39 cellular contexts compared by ENCODE assay signal in genomic region chr3:55807210-55807609, GRCh38.
"Had no signal": no experiment of that assay in that cellular context is flagged by ENCODE, and none has a peak within 500 bp of the region (broad histone marks: within the 10 kb centered on the region; RNA-seq: fewer than 3 reads in every experiment).

No MANE protein-coding gene starts in this region.

- H2AFZ ChIP-seq: PC-9 had no signal

- H3K4me1 Mint-ChIP-seq: activated CD4-positive, alpha-beta T cell treated with anti-CD3 and anti-CD28 coated beads, Interleukin-2, amount 10 ng/mL, durations not matched to agents 24 days and 14 days; activated naive CD4-positive, alpha-beta T cell treated with anti-CD3 and anti-CD28 coated beads, Interleukin-2, amount 50 U/mL, for 24 hours; activated naive CD8-positive, alpha-beta T cell treated with anti-CD3 and anti-CD28 coated beads, Interleukin-2, amount 10 ng/mL, durations not matched to agents 7 days and 5 days; activated T-helper 17 cell treated with anti-CD3 and anti-CD28 coated beads, Interleukin-2, amount 50 U/mL, for 72 hours; brain had no signal

- H3K27ac Mint-ChIP-seq: activated CD4-positive, alpha-beta T cell treated with anti-CD3 and anti-CD28 coated beads, Interleukin-2, amount 10 ng/mL, durations not matched to agents 24 days and 14 days; activated CD8-positive, alpha-beta T cell treated with anti-CD3 and anti-CD28 coated beads for 36 hours; activated naive CD4-positive, alpha-beta T cell treated with anti-CD3 and anti-CD28 coated beads, Interleukin-2, amount 50 U/mL, for 24 hours; activated naive CD8-positive, alpha-beta T cell treated with anti-CD3 and anti-CD28 coated beads, Interleukin-2, amount 10 ng/mL, durations not matched to agents 7 days and 5 days; activated T-cell treated with anti-CD3 and anti-CD28 coated beads, Interleukin-2, amount 50 U/mL, for 72 hours; activated T-helper 17 cell treated with anti-CD3 and anti-CD28 coated beads, Interleukin-2, amount 50 U/mL, for 72 hours; brain had no signal

- H3K36me3 ChIP-seq: MG63, SJSA1 had no signal

- H3K4me3 Mint-ChIP-seq: activated CD4-positive, alpha-beta T cell treated with anti-CD3 and anti-CD28 coated beads, Interleukin-2, amount 10 ng/mL, durations not matched to agents 24 days and 14 days; activated CD8-positive, alpha-beta T cell treated with anti-CD3 and anti-CD28 coated beads for 36 hours; activated naive CD4-positive, alpha-beta T cell treated with anti-CD3 and anti-CD28 coated beads, Interleukin-2, amount 50 U/mL, for 24 hours; activated naive CD8-positive, alpha-beta T cell treated with anti-CD3 and anti-CD28 coated beads, Interleukin-2, amount 10 ng/mL, durations not matched to agents 7 days and 5 days; activated T-cell treated with anti-CD3 and anti-CD28 coated beads, Interleukin-2, amount 50 U/mL, for 72 hours; activated T-helper 17 cell treated with anti-CD3 and anti-CD28 coated beads, Interleukin-2, amount 50 U/mL, for 72 hours; brain had no signal

- H3K9ac ChIP-seq: SK-N-SH had no signal

- H3K27ac ChIP-seq: PC-9, RWPE1, SJSA1 had no signal

- FAIRE-seq: bronchial epithelial cell, RCC 7860 had no signal

- H3K9me3 ChIP-seq: MG63, SK-N-SH had no signal

- H3K4me2 ChIP-seq: PC-9, SK-N-SH had no signal

- H3K27me3 Mint-ChIP-seq: activated CD4-positive, alpha-beta T cell treated with anti-CD3 and anti-CD28 coated beads, Interleukin-2, amount 10 ng/mL, durations not matched to agents 24 days and 14 days; activated CD8-positive, alpha-beta T cell treated with anti-CD3 and anti-CD28 coated beads for 36 hours; activated naive CD4-positive, alpha-beta T cell treated with anti-CD3 and anti-CD28 coated beads, Interleukin-2, amount 50 U/mL, for 24 hours; activated naive CD8-positive, alpha-beta T cell treated with anti-CD3 and anti-CD28 coated beads, Interleukin-2, amount 10 ng/mL, durations not matched to agents 7 days and 5 days had no signal

- H3K36me3 Mint-ChIP-seq: activated naive CD4-positive, alpha-beta T cell treated with anti-CD3 and anti-CD28 coated beads, Interleukin-2, amount 50 U/mL, for 24 hours; activated naive CD8-positive, alpha-beta T cell treated with anti-CD3 and anti-CD28 coated beads, Interleukin-2, amount 10 ng/mL, durations not matched to agents 7 days and 5 days; brain had no signal

- H3K4me3 ChIP-seq: MG63, PC-9, SJSA1 had no signal

- DNase-seq: activated CD4-positive, alpha-beta T cell treated with anti-CD3 and anti-CD28 coated beads, Interleukin-2, amount 10 ng/mL, durations not matched to agents 24 days and 14 days; activated CD4-positive, alpha-beta T cell treated with anti-CD3 and anti-CD28 coated beads, Interleukin-2, amount 50 U/mL, for 4 hours; activated CD8-positive, alpha-beta T cell treated with anti-CD3 and anti-CD28 coated beads for 36 hours; activated effector memory CD4-positive, alpha-beta T cell treated with anti-CD3 and anti-CD28 coated beads, Interleukin-2, amount 50 U/mL, for 16 hours; activated naive CD4-positive, alpha-beta T cell; activated naive CD8-positive, alpha-beta T cell treated with anti-CD3 and anti-CD28 coated beads, Interleukin-2, amount 10 ng/mL, durations not matched to agents 7 days and 5 days; activated T-cell treated with anti-CD3 and anti-CD28 coated beads, Interleukin-2, amount 50 U/mL, for 1 hour; activated T-cell treated with anti-CD3 and anti-CD28 coated beads, Interleukin-2, amount 50 U/mL, for 72 hours; anterior cingulate cortex; caudate nucleus; cerebellar nuclear complex; cortex of kidney; Kasumi-1; KBM-7; MG63; NCI-H1092; NCI-H1436 treated with DMSO at 0.1 percent for 48 hours; NCI-H187; NCI-H2029 treated with DMSO at 0.1 percent for 48 hours; NCI-H2107; NCI-H2171; NCI-H510A; NCI-H526; NCI-H748 treated with DMSO at 0.1 percent for 48 hours; NK-92 treated with Interleukin-12 subunit alpha and Interleukin-12 subunit beta, amount 100 ng/mL, for 24 hours; PC-9; SK-N-SH; SW 1271; T-helper 1 cell; T-helper 2 cell; T-helper 9 cell had no signal

- H3K9me3 Mint-ChIP-seq: activated CD4-positive, alpha-beta T cell treated with anti-CD3 and anti-CD28 coated beads, Interleukin-2, amount 10 ng/mL, durations not matched to agents 24 days and 14 days; activated CD8-positive, alpha-beta T cell treated with anti-CD3 and anti-CD28 coated beads for 36 hours; activated naive CD8-positive, alpha-beta T cell treated with anti-CD3 and anti-CD28 coated beads, Interleukin-2, amount 10 ng/mL, durations not matched to agents 7 days and 5 days; activated T-cell treated with anti-CD3 and anti-CD28 coated beads, Interleukin-2, amount 50 U/mL, for 72 hours; activated T-helper 17 cell treated with anti-CD3 and anti-CD28 coated beads, Interleukin-2, amount 50 U/mL, for 72 hours; brain had no signal

- H3K27me3 ChIP-seq: MG63, SJSA1 had no signal

- ATAC-seq: activated CD8-positive, alpha-beta T cell treated with anti-CD3 and anti-CD28 coated beads for 36 hours; activated T-cell treated with anti-CD3 and anti-CD28 coated beads, Interleukin-2, amount 50 U/mL, for 72 hours; activated T-helper 17 cell treated with anti-CD3 and anti-CD28 coated beads, Interleukin-2, amount 50 U/mL, for 72 hours; Right ventricle myocardium inferior had no signal
